ENCODE assay signal across 3 cellular contexts in the genomic region with DNA sequence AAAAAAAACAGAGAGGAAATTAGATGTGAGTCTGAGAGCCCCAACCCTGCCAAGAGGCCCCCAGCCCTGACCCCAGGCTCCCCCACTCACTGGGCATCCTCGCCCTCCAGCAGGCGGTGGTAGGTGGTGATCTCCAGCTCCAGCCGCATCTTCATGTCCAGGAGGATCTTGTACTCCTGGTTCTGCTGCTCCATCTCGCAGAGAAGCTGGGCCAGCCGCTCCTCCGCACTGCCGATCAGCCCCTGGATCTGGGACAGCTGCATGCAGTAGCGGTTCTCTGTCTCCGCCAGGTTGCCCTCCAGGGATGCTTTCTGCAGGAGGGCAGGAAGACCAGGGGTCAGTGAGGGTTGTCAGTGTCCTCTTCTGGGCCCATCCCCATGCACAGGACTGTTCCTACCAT. TPM values are rescaled to one million over a fixed set of nuclear protein-coding genes. Genes with fewer than 3 reads are reported as not detected.
"Had no signal": no experiment of that assay in that cellular context is flagged by ENCODE, and none has a peak within 500 bp of the region (broad histone marks: within the 10 kb centered on the region; RNA-seq: fewer than 3 reads in every experiment).

No MANE protein-coding gene starts in this region.

RNA-seq across cellular contexts. Expression of gene LGALS9B, which starts 46.2 kb away (rescaled TPM):
- total RNA-seq: LHCN-M2, M059J, MCF 10A had no signal
